ENCODE assay signal across 1 cellular context in the genomic region with DNA sequence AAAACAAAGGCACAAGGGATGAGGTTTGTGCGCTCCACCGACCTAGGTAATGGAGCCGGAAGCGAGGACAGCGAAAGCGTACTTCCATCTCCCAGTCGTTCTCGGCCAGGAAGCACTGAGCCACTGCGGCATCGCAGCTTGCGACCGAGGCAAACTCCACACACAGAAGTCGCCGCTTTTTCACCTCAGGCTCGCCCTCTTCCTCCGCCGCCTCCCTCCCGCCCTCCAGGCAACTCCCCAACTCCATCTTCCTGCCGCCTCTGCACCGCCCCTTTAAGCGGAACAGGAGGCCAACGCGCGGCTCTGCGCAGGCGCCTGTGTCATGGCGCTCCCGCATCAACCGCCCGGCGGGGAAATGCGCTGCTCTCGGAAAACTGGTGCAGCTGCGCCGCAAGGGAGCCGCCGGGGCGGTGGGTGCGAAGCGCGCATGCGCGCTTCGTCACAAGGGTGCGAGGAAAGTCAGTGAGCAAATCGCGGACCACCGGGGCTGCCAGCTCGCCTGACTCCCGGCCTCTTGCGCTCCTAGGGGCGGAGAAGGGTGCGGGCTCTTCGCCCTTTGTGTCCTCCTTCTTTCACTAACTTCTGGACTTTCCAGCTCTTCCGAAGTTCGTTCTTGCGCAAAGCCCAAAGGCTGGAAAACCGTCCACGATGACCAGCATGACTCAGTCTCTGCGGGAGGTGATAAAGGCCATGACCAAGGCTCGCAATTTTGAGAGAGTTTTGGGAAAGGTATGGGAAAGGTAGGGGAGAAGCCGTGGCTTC.
TF ChIP-seq lines count a peak whose summit lies in the region.

A gene (plus strand): TSS at position 462 of the 762 bp plus-strand sequence. CDS start 187 bp downstream, at position 649.
A gene with protein sequence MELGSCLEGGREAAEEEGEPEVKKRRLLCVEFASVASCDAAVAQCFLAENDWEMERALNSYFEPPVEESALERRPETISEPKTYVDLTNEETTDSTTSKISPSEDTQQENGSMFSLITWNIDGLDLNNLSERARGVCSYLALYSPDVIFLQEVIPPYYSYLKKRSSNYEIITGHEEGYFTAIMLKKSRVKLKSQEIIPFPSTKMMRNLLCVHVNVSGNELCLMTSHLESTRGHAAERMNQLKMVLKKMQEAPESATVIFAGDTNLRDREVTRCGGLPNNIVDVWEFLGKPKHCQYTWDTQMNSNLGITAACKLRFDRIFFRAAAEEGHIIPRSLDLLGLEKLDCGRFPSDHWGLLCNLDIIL (minus strand): TSS at position 284 of the 762 bp plus-strand sequence. CDS start 37 bp downstream, at position 247.

TF ChIP-seq in K562, 482 proteins besides CTCF, POLR2A, EP300 and RAD21 (continued from another document and continues in another):
- TF ChIP-seq, protein P1, sequence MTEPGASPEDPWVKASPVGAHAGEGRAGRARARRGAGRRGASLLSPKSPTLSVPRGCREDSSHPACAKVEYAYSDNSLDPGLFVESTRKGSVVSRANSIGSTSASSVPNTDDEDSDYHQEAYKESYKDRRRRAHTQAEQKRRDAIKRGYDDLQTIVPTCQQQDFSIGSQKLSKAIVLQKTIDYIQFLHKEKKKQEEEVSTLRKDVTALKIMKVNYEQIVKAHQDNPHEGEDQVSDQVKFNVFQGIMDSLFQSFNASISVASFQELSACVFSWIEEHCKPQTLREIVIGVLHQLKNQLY (CRISPR knock-in tag; conservative IDR thresholded peaks at IDR 0.05): no peak
- no peak for TF ChIP-seq KAT2B (IDR thresholded peaks at IDR 0.05; ENCODE audit: low read depth, low read length)
- TF ChIP-seq, protein P2, sequence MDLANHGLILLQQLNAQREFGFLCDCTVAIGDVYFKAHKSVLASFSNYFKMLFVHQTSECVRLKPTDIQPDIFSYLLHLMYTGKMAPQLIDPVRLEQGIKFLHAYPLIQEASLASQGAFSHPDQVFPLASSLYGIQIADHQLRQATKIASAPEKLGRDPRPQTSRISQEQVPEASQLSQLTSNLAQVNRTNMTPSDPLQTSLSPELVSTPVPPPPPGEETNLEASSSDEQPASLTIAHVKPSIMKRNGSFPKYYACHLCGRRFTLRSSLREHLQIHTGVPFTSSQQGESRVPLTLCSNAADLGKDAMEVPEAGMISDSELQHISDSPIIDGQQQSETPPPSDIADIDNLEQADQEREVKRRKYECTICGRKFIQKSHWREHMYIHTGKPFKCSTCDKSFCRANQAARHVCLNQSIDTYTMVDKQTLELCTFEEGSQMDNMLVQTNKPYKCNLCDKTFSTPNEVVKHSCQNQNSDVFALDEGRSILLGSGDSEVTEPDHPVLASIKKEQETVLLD (IDR thresholded peaks at IDR 0.05): peak; percentile 98
- TF ChIP-seq, protein P3, sequence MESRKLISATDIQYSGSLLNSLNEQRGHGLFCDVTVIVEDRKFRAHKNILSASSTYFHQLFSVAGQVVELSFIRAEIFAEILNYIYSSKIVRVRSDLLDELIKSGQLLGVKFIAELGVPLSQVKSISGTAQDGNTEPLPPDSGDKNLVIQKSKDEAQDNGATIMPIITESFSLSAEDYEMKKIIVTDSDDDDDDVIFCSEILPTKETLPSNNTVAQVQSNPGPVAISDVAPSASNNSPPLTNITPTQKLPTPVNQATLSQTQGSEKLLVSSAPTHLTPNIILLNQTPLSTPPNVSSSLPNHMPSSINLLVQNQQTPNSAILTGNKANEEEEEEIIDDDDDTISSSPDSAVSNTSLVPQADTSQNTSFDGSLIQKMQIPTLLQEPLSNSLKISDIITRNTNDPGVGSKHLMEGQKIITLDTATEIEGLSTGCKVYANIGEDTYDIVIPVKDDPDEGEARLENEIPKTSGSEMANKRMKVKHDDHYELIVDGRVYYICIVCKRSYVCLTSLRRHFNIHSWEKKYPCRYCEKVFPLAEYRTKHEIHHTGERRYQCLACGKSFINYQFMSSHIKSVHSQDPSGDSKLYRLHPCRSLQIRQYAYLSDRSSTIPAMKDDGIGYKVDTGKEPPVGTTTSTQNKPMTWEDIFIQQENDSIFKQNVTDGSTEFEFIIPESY (CRISPR knock-in tag; IDR thresholded peaks at IDR 0.05): no peak
- no peak for TF ChIP-seq ZNF124 (CRISPR knock-in tag; IDR thresholded peaks at IDR 0.05)
- no peak for TF ChIP-seq ZNF764 (CRISPR knock-in tag; IDR thresholded peaks at IDR 0.05; ENCODE audit: low read depth)
- no peak for TF ChIP-seq DDX20 (tag; IDR thresholded peaks at IDR 0.05; ENCODE audit: low read depth)
- no peak for TF ChIP-seq HMG20A (CRISPR knock-in tag; conservative IDR thresholded peaks at IDR 0.05)
- TF ChIP-seq CEBPB (tag; IDR thresholded peaks at IDR 0.05): peak; percentile 96
- no peak for TF ChIP-seq FOXJ3 (CRISPR knock-in tag; IDR thresholded peaks at IDR 0.05)
- TF ChIP-seq, protein P4, sequence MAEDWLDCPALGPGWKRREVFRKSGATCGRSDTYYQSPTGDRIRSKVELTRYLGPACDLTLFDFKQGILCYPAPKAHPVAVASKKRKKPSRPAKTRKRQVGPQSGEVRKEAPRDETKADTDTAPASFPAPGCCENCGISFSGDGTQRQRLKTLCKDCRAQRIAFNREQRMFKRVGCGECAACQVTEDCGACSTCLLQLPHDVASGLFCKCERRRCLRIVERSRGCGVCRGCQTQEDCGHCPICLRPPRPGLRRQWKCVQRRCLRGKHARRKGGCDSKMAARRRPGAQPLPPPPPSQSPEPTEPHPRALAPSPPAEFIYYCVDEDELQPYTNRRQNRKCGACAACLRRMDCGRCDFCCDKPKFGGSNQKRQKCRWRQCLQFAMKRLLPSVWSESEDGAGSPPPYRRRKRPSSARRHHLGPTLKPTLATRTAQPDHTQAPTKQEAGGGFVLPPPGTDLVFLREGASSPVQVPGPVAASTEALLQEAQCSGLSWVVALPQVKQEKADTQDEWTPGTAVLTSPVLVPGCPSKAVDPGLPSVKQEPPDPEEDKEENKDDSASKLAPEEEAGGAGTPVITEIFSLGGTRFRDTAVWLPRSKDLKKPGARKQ (CRISPR knock-in tag; IDR thresholded peaks at IDR 0.05): no peak
- no peak for TF ChIP-seq PRPF4 (IDR thresholded peaks at IDR 0.05; ENCODE audit: insufficient read depth, low read depth, low read length, poor library complexity, severe bottlenecking)
- no peak for TF ChIP-seq ZNF140 (CRISPR knock-in tag; IDR thresholded peaks at IDR 0.05)
- TF ChIP-seq, protein P5, sequence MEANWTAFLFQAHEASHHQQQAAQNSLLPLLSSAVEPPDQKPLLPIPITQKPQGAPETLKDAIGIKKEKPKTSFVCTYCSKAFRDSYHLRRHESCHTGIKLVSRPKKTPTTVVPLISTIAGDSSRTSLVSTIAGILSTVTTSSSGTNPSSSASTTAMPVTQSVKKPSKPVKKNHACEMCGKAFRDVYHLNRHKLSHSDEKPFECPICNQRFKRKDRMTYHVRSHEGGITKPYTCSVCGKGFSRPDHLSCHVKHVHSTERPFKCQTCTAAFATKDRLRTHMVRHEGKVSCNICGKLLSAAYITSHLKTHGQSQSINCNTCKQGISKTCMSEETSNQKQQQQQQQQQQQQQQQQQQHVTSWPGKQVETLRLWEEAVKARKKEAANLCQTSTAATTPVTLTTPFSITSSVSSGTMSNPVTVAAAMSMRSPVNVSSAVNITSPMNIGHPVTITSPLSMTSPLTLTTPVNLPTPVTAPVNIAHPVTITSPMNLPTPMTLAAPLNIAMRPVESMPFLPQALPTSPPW (CRISPR knock-in tag; IDR thresholded peaks at IDR 0.05): peak; percentile 65
- TF ChIP-seq ZSCAN29 (IDR thresholded peaks at IDR 0.05): no peak
- TF ChIP-seq NFIX (CRISPR knock-in tag; IDR thresholded peaks at IDR 0.05; ENCODE audit: low read depth): no peak
- TF ChIP-seq CHCHD3 (CRISPR knock-in tag; IDR thresholded peaks at IDR 0.05): no peak
- TF ChIP-seq, protein P6, sequence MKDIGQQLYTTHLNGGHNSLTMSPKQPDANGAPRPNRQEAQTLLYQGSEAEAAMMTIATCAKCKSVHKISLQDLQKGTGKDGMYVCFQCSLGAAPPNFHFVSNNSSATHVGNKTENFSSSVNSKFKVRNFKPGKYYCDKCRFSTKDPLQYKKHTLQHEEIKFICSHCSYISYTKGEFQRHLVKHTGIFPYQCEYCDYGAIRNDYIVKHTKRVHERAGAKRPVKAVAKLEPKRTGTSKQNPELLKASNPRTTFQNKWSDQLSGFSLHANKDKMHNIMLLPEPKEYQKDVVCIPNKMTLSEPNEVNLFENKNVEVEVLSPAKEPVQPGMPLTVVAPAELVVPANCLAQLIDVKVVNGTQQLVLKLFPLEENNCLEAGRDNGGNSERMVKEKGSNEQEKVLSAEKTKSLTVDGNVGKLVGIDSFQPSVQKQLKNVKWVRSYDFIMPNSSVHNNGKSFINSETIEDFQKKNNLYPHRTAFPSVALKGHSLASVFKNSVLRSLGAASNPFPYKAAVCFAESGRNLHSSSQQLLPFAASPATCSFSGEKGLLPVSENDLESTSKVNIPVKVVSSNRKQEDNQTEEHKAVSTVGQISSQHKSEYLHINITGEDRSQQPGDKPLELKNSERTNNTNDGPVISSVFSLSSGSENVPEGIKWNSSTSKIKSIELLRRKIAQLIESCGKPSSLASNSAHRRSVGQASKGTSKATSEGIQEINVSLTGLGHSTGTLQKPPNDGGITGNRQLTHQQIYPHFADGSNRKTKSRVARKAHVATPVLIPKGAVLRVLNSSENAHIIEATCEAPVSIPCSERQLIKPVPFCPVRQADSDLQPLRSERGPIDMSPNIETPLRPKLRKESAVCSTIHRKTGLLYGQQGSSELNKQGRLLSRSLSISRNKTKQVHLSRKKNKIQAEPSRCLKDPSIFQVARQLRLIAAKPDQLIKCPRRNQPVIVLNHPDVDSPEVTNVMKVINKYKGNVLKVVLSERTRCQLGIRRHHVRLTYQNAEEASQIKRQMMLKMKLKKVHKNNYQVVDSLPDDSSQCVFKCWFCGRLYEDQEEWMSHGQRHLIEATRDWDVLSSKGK (CRISPR knock-in tag; IDR thresholded peaks at IDR 0.05): no peak
- no peak for TF ChIP-seq DACH1 (IDR thresholded peaks at IDR 0.05; ENCODE audit: partially characterized antibody)
- TF ChIP-seq, protein P7, sequence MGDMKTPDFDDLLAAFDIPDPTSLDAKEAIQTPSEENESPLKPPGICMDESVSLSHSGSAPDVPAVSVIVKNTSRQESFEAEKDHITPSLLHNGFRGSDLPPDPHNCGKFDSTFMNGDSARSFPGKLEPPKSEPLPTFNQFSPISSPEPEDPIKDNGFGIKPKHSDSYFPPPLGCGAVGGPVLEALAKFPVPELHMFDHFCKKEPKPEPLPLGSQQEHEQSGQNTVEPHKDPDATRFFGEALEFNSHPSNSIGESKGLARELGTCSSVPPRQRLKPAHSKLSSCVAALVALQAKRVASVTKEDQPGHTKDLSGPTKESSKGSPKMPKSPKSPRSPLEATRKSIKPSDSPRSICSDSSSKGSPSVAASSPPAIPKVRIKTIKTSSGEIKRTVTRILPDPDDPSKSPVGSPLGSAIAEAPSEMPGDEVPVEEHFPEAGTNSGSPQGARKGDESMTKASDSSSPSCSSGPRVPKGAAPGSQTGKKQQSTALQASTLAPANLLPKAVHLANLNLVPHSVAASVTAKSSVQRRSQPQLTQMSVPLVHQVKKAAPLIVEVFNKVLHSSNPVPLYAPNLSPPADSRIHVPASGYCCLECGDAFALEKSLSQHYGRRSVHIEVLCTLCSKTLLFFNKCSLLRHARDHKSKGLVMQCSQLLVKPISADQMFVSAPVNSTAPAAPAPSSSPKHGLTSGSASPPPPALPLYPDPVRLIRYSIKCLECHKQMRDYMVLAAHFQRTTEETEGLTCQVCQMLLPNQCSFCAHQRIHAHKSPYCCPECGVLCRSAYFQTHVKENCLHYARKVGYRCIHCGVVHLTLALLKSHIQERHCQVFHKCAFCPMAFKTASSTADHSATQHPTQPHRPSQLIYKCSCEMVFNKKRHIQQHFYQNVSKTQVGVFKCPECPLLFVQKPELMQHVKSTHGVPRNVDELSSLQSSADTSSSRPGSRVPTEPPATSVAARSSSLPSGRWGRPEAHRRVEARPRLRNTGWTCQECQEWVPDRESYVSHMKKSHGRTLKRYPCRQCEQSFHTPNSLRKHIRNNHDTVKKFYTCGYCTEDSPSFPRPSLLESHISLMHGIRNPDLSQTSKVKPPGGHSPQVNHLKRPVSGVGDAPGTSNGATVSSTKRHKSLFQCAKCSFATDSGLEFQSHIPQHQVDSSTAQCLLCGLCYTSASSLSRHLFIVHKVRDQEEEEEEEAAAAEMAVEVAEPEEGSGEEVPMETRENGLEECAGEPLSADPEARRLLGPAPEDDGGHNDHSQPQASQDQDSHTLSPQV (IDR thresholded peaks at IDR 0.05): peak; percentile 40; the same call in 1 of the 2 replicates
- no peak for TF ChIP-seq NCOA6 (IDR thresholded peaks at IDR 0.05)
- no peak for TF ChIP-seq CHD4 (IDR thresholded peaks at IDR 0.05; ENCODE audit: insufficient read depth, insufficient replicate concordance, low read depth, low read length, poor library complexity, severe bottlenecking)
- no peak for TF ChIP-seq MCM7 (IDR thresholded peaks at IDR 0.05)
- TF ChIP-seq RNF2 (IDR thresholded peaks at IDR 0.05): 0 out of 2 replicates have a peak, but pooled peaks have one; percentile 70
- TF ChIP-seq, protein P8, sequence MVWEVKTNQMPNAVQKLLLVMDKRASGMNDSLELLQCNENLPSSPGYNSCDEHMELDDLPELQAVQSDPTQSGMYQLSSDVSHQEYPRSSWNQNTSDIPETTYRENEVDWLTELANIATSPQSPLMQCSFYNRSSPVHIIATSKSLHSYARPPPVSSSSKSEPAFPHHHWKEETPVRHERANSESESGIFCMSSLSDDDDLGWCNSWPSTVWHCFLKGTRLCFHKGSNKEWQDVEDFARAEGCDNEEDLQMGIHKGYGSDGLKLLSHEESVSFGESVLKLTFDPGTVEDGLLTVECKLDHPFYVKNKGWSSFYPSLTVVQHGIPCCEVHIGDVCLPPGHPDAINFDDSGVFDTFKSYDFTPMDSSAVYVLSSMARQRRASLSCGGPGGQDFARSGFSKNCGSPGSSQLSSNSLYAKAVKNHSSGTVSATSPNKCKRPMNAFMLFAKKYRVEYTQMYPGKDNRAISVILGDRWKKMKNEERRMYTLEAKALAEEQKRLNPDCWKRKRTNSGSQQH (CRISPR knock-in tag; IDR thresholded peaks at IDR 0.05): peak; percentile 36; the same call in 1 of the 2 replicates
- peak; percentile 99 for TF ChIP-seq NRF1 (conservative IDR thresholded peaks at IDR 0.05 in 1 of 2, IDR thresholded peaks at IDR 0.05 in 1 of 2)
- TF ChIP-seq IFI16 (CRISPR knock-in tag; IDR thresholded peaks at IDR 0.05): no peak
- peak; percentile 94 for TF ChIP-seq MEIS2 (IDR thresholded peaks at IDR 0.05; ENCODE audit: partially characterized antibody)
- no peak; the same call in 1 of the 2 replicates for TF ChIP-seq BCOR (IDR thresholded peaks at IDR 0.05)
- TF ChIP-seq ZNF263 (CRISPR knock-in tag; IDR thresholded peaks at IDR 0.05; ENCODE audit: borderline replicate concordance): 0 out of 2 replicates have a peak, but pooled peaks have one; percentile 14
- TF ChIP-seq POLR2AphosphoS2 (IDR thresholded peaks at IDR 0.05; ENCODE audit: low read length): no peak; the same call in 1 of the 2 replicates
- no peak for TF ChIP-seq ZNF354B (CRISPR knock-in tag; IDR thresholded peaks at IDR 0.05)
- TF ChIP-seq CBFA2T2 (conservative IDR thresholded peaks at IDR 0.05): peak; percentile 24; the same call in 1 of the 2 replicates
- TF ChIP-seq ZNF311 (CRISPR knock-in tag; IDR thresholded peaks at IDR 0.05): no peak
- TF ChIP-seq ZNF212 (CRISPR knock-in tag; IDR thresholded peaks at IDR 0.05): 0 out of 2 replicates have a peak, but pooled peaks have one; percentile 76
- no peak for TF ChIP-seq TFAM (CRISPR knock-in tag; conservative IDR thresholded peaks at IDR 0.05)
- no peak for TF ChIP-seq STAG1 (CRISPR knock-in tag; IDR thresholded peaks at IDR 0.05; ENCODE audit: borderline replicate concordance)
- TF ChIP-seq, protein P9, sequence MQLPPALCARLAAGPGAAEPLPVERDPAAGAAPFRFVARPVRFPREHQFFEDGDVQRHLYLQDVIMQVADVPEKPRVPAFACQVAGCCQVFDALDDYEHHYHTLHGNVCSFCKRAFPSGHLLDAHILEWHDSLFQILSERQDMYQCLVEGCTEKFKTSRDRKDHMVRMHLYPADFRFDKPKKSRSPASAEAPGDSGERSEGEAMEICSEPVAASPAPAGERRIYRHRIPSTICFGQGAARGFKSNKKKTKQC (CRISPR knock-in tag; IDR thresholded peaks at IDR 0.05): peak; percentile 71; the same call in 1 of the 2 replicates
